17 cellular contexts compared by ENCODE assay signal in genomic region chr7:391961-392524, GRCh38.
A peak's percentile ranks its signal among the peaks of the same experiment; 100 is the strongest.
DNase-seq lines count a peak whose midpoint lies in the region; ATAC-seq and TF ChIP-seq lines count a peak whose summit lies in the region.
"Had no signal": no experiment of that assay in that cellular context is flagged by ENCODE, and none has a peak within 500 bp of the region (broad histone marks: within the 10 kb centered on the region; RNA-seq: fewer than 3 reads in every experiment).

No MANE protein-coding gene starts in this region.

- DNase-seq in Right ventricle myocardium inferior (ENCODE audit: missing footprints) (peak; percentile 56), right atrium auricular region (ENCODE audit: low spot score) (no peak), coronary artery (ENCODE audit: low spot score) (peak; percentile 61), lower lobe of right lung (peak; percentile 29), tibial artery (peak; percentile 13 to 43), adrenal gland (no peak), mesenteric fat pad (ENCODE audit: low spot score) (no peak), NCI-H446 treated with DMSO at 0.1 percent for 48 hours (lab: John Stamatoyannopoulos, UW) (no peak)
- DNase-seq: activated CD4-positive, alpha-beta T cell treated with anti-CD3 and anti-CD28 coated beads, Interleukin-2, amount 10 ng/mL, durations not matched to agents 7 days and 5 days; activated gamma-delta T cell treated with Interleukin-2 at 50 U/mL for 16 hours; naive B cell; NCI-H2081 treated with DMSO at 0.1 percent for 48 hours; SJCRH30 had no signal

- 85 to 91% (median 88%) methylated on average over 17 to 25 of the region's 25 CpGs for WGBS in adrenal gland, 4 donors

- no peak for ATAC-seq in Right ventricle myocardium inferior
- no peak for ATAC-seq in lower lobe of right lung

- no peak for TF ChIP-seq POLR2A in adrenal gland (IDR thresholded peaks at IDR 0.05)

- no peaks in the 10 kb centered on the region for H3K27me3 ChIP-seq in right atrium auricular region
- no peaks in the 10 kb centered on the region for H3K27me3 ChIP-seq in lower lobe of right lung (ENCODE audit: low read depth)
- H3K27me3 ChIP-seq in tibial artery: peaks cover 0 to 25% of the 10 kb centered on the region in 2 donors
- H3K27me3 ChIP-seq in adrenal gland: no peaks in the 10 kb centered on the region
- H3K27me3 ChIP-seq: hepatocyte, ovary, SJCRH30 had no signal

- H3K9me3 ChIP-seq in right atrium auricular region (peaks cover 6 to 16% of the 10 kb centered on the region in 2 donors), lower lobe of right lung (peaks cover 13% of the 10 kb centered on the region), tibial artery (peaks cover 0 to 16% (median 14%) of the 10 kb centered on the region in 3 donors), adrenal gland (replicated peaks in 1 of 3) (no peaks in the 10 kb centered on the region)
- H3K9me3 ChIP-seq: ovary, SJCRH30 had no signal

- no peak overlapping the region for H3K27ac ChIP-seq in right atrium auricular region
- no peak overlapping the region for H3K27ac ChIP-seq in coronary artery
- no peak overlapping the region for H3K27ac ChIP-seq in lower lobe of right lung
- no peak overlapping the region for H3K27ac ChIP-seq in tibial artery
- H3K27ac ChIP-seq in adrenal gland: no peak overlapping the region
- H3K27ac ChIP-seq: C4-2B, hepatocyte, HL-60, ovary, SJCRH30 had no signal

- no peak for TF ChIP-seq CTCF in right atrium auricular region (IDR thresholded peaks at IDR 0.05)
- no peak for TF ChIP-seq CTCF in coronary artery (IDR thresholded peaks at IDR 0.05)
- no peak for TF ChIP-seq CTCF in lower lobe of right lung (IDR thresholded peaks at IDR 0.05)
- no peak for TF ChIP-seq CTCF in tibial artery (IDR thresholded peaks at IDR 0.05)
- TF ChIP-seq CTCF in adrenal gland (IDR thresholded peaks at IDR 0.05): no peak

- H3K4me3 ChIP-seq in right atrium auricular region (no peak overlapping the region), coronary artery (no peak overlapping the region), lower lobe of right lung (no peak overlapping the region), tibial artery (no peak overlapping the region), adrenal gland (no peak overlapping the region)
- H3K4me3 ChIP-seq: hepatocyte, ovary, SJCRH30 had no signal

- no peaks in the 10 kb centered on the region for H3K4me1 ChIP-seq in right atrium auricular region
- H3K4me1 ChIP-seq in lower lobe of right lung: no peaks in the 10 kb centered on the region
- H3K4me1 ChIP-seq in tibial artery: no peaks in the 10 kb centered on the region
- no peaks in the 10 kb centered on the region for H3K4me1 ChIP-seq in adrenal gland (replicated peaks in 1 of 2)
- H3K4me1 ChIP-seq: SJCRH30 had no signal

- H3K36me3 ChIP-seq in right atrium auricular region (no peaks in the 10 kb centered on the region), lower lobe of right lung (no peaks in the 10 kb centered on the region), tibial artery (no peaks in the 10 kb centered on the region), adrenal gland (replicated peaks in 1 of 2) (no peaks in the 10 kb centered on the region)
- H3K36me3 ChIP-seq: ovary, SJCRH30 had no signal

- intact Hi-C loops in Right ventricle myocardium inferior (cut with DNase I) (no loop called here), lower lobe of right lung (cut with DNase I) (no loop called here), tibial artery (cut with DNase I; ENCODE audit: low total_unique reads) (no loop called here), adrenal gland (cut with DNase I) (no loop called here)

Comparison
In these comparisons a context has a peak if more than half of its experiments do, and no peak if none do; other contexts are left out.
1. DNase-seq: peak in Right ventricle myocardium inferior (single experiment), coronary artery (single experiment), lower lobe of right lung (single experiment) and tibial artery (2 of 2); none in right atrium auricular region (single experiment), adrenal gland (0 of 7), mesenteric fat pad (single experiment) and NCI-H446 treated with DMSO at 0.1 percent for 48 hours (single experiment).